14 cellular contexts compared by ENCODE assay signal in genomic region chr19:7909471-7910067, GRCh38. TPM values are rescaled to one million over a fixed set of nuclear protein-coding genes. Genes with fewer than 3 reads are reported as not detected.
"Had no signal": no experiment of that assay in that cellular context is flagged by ENCODE, and none has a peak within 500 bp of the region (broad histone marks: within the 10 kb centered on the region; RNA-seq: fewer than 3 reads in every experiment).

No MANE protein-coding gene starts in this region.

- H3K27me3 ChIP-seq: colonic mucosa, foreskin keratinocyte, pancreas had no signal

- H3K9me3 ChIP-seq: colonic mucosa, mucosa of descending colon, pancreas had no signal

- H3K9me3 Mint-ChIP-seq: naive thymus-derived CD8-positive, alpha-beta T cell; stimulated activated naive B cell treated with anti-CD40 and anti-IgM and Interleukin-4, amounts not matched to agents 10 μg/mL and 1 μg/mL and 100 μg/mL, for 72 hours had no signal

- H3K27ac ChIP-seq: colonic mucosa, foreskin keratinocyte, hepatocyte, pancreas had no signal

- H3K4me3 Mint-ChIP-seq: naive thymus-derived CD8-positive, alpha-beta T cell; stimulated activated naive B cell treated with anti-CD40 and anti-IgM and Interleukin-4, amounts not matched to agents 10 μg/mL and 1 μg/mL and 100 μg/mL, for 72 hours had no signal

- H2AFZ ChIP-seq: hepatocyte had no signal

- DNase-seq: colonic mucosa; dermis blood vessel endothelial cell; foreskin keratinocyte; naive thymus-derived CD8-positive, alpha-beta T cell; stimulated activated CD4-positive, alpha-beta T cell treated with anti-CD3 and anti-CD28 coated beads, Interleukin-2, amount 100 ng/mL, for 24 hours; stimulated activated CD4-positive, alpha-beta T cell treated with anti-CD3 and anti-CD28 coated beads, Interleukin-4, amount 100 ng/mL, for 4 hours; stimulated activated naive B cell treated with anti-CD40 and anti-IgM and Interleukin-4, amounts not matched to agents 10 μg/mL and 1 μg/mL and 100 μg/mL, for 72 hours; trophoblast cell had no signal

- H3K4me2 ChIP-seq: hepatocyte had no signal

- ATAC-seq: foreskin keratinocyte; mucosa of descending colon; naive thymus-derived CD8-positive, alpha-beta T cell; pancreas; sciatic nerve; stimulated activated naive B cell treated with anti-CD40 and anti-IgM and Interleukin-4, amounts not matched to agents 10 μg/mL and 1 μg/mL and 100 μg/mL, for 72 hours had no signal

- H3K4me1 ChIP-seq: foreskin keratinocyte had no signal

- H3K4me3 ChIP-seq: colonic mucosa, hepatocyte, mucosa of descending colon, pancreas had no signal

- H3K27ac Mint-ChIP-seq: progenitor cell of endocrine pancreas; stimulated activated naive B cell treated with anti-CD40 and anti-IgM and Interleukin-4, amounts not matched to agents 10 μg/mL and 1 μg/mL and 100 μg/mL, for 72 hours had no signal

RNA-seq across cellular contexts. Expression of gene TGFBR3L, which starts 5.1 kb away (rescaled TPM):
- total RNA-seq: colonic mucosa, dermis blood vessel endothelial cell, hepatocyte, sciatic nerve had no signal
- polyA plus RNA-seq: neural cell had no signal

RNA-seq across cellular contexts. Expression of gene CTXN1, which starts 16.4 kb away (rescaled TPM):
- total RNA-seq: naive thymus-derived CD8-positive, alpha-beta T cell had no signal
- polyA plus RNA-seq: naive thymus-derived CD8-positive, alpha-beta T cell had no signal

RNA-seq across cellular contexts. Expression of gene LRRC8E, which starts 21.3 kb away (rescaled TPM):
- total RNA-seq: naive thymus-derived CD8-positive, alpha-beta T cell had no signal
- polyA plus RNA-seq: naive thymus-derived CD8-positive, alpha-beta T cell; neural cell had no signal
